In genomic region chr22:39292002-39292401, GRCh38 we compare ENCODE assay signal across 11 cellular contexts. TPM values are rescaled to one million over a fixed set of nuclear protein-coding genes. Genes with fewer than 3 reads are reported as not detected.
A peak's percentile ranks its signal among the peaks of the same experiment; 100 is the strongest.
DNase-seq lines count a peak whose midpoint lies in the region; ATAC-seq, FAIRE-seq and TF ChIP-seq lines count a peak whose summit lies in the region.
"Had no signal": no experiment of that assay in that cellular context is flagged by ENCODE, and none has a peak within 500 bp of the region (broad histone marks: within the 10 kb centered on the region; RNA-seq: fewer than 3 reads in every experiment).

No MANE protein-coding gene starts in this region.

- no peak for ATAC-seq in K562
- no peak for ATAC-seq in natural killer cell treated with Interleukin-12 subunit alpha and Interleukin-12 subunit beta and Interleukin-15 and Interleukin-18, amount 100 ng/mL, for 72 hours
- ATAC-seq: GM12878 had no signal

- peaks cover 0 to 8% of the 10 kb centered on the region in 2 donors for H3K4me1 Mint-ChIP-seq in natural killer cell treated with Interleukin-12 subunit alpha and Interleukin-12 subunit beta and Interleukin-15 and Interleukin-18, amount 100 ng/mL, for 72 hours (ENCODE audit: low read depth in 2 of 2)

- WGBS in GM23248 (ENCODE audit: low coverage in 1 of 2, low lambda C conversion rate in 2 of 2, missing lambda C conversion rate in 2 of 2), 2 experiments: 78 to 87% methylated on average over 7 to 17 of the region's 21 CpGs
- 30% methylated on average over 2 of the region's 21 CpGs for WGBS in K562 (ENCODE audit: insufficient coverage, low coverage, missing lambda C conversion rate)

- TF ChIP-seq RAD21 in K562 (CRISPR knock-in tag; conservative IDR thresholded peaks at IDR 0.05 in 1 of 2, IDR thresholded peaks at IDR 0.05 in 1 of 2): no peak

- H3K27me3 ChIP-seq in GM23248 (replicated peaks; ENCODE audit: insufficient read depth) (no peaks in the 10 kb centered on the region), K562 (ENCODE audit: control insufficient read depth in 2 of 2, insufficient read depth in 2 of 2, low read length in 2 of 2) (no peaks in the 10 kb centered on the region), layer of hippocampus (ENCODE audit: control insufficient read depth, insufficient read depth, low read length) (peaks cover 2% of the 10 kb centered on the region)

- no peak for TF ChIP-seq POLR2A in K562 (conservative IDR thresholded peaks at IDR 0.05)

- H3K4me1 ChIP-seq in GM23248 (ENCODE audit: insufficient read depth) (peaks cover 6% of the 10 kb centered on the region), K562 (replicated peaks in 1 of 2; ENCODE audit: control insufficient read depth in 2 of 2, insufficient read depth in 2 of 2, low read length in 2 of 2) (peaks cover 37 to 62% of the 10 kb centered on the region in 2 experiments)

- POLR2A ChIA-PET in K562 (lab: Yijun Ruan, JAX): interaction anchor here (0.8 to 1.2 kb wide), 4 partner anchors 25 to 70 kb away, joined by 3 to 4 read pairs (median 4); partner anchors contain the start of gene RPL3

- no peak overlapping the region for H3K27ac Mint-ChIP-seq in natural killer cell treated with Interleukin-12 subunit alpha and Interleukin-12 subunit beta and Interleukin-15 and Interleukin-18, amount 100 ng/mL, for 72 hours

- H4K20me1 ChIP-seq in GM23248 (ENCODE audit: insufficient read depth) (no peaks in the 10 kb centered on the region), K562 (replicated peaks; ENCODE audit: control insufficient read depth, insufficient read depth, low read length) (no peaks in the 10 kb centered on the region)

- no peaks in the 10 kb centered on the region for H3K36me3 Mint-ChIP-seq in natural killer cell treated with Interleukin-12 subunit alpha and Interleukin-12 subunit beta and Interleukin-15 and Interleukin-18, amount 100 ng/mL, for 72 hours

- H3K9ac ChIP-seq in GM23248 (peak overlapping the region; percentile 40), K562 (ENCODE audit: insufficient read depth in 1 of 2, low read depth in 2 of 2, low read length in 2 of 2) (peak overlapping the region; percentile 56 to 91; a peak in 3 of 4 replicates)

- peak overlapping the region; percentile 0 for H2AFZ ChIP-seq in GM23248
- H2AFZ ChIP-seq in K562 (ENCODE audit: low read depth, low read length): no peak overlapping the region

- H3K9me3 ChIP-seq in GM23248 (ENCODE audit: low read depth) (no peaks in the 10 kb centered on the region), K562 (replicated peaks; ENCODE audit: control insufficient read depth, insufficient read depth, low read depth, low read length) (no peaks in the 10 kb centered on the region)

- H3K4me3 ChIP-seq in GM23248 (no peak overlapping the region), K562 (no peak overlapping the region), skin epidermis (no peak overlapping the region)
- H3K4me3 ChIP-seq: GM12878 had no signal

- no peaks in the 10 kb centered on the region for H3K9me3 Mint-ChIP-seq in natural killer cell treated with Interleukin-12 subunit alpha and Interleukin-12 subunit beta and Interleukin-15 and Interleukin-18, amount 100 ng/mL, for 72 hours

- no peaks in the 10 kb centered on the region for H3K27me3 Mint-ChIP-seq in natural killer cell treated with Interleukin-12 subunit alpha and Interleukin-12 subunit beta and Interleukin-15 and Interleukin-18, amount 100 ng/mL, for 72 hours

- H3K9me1 ChIP-seq in K562 (ENCODE audit: control insufficient read depth, insufficient read depth, low read length): no peaks in the 10 kb centered on the region

- H3K4me2 ChIP-seq in GM23248 (ENCODE audit: unreplicated experiment) (peak overlapping the region; percentile 57), K562 (ENCODE audit: insufficient read depth, low read length) (peak overlapping the region; percentile 21; the same call in 1 of the 2 replicates)

- no TSS peak for BruUV-seq in K562 (replicated peaks; lab: Mats Ljungman, UMichigan)

- no peaks in the 10 kb centered on the region for H3K36me3 ChIP-seq in GM23248 (ENCODE audit: low read depth)
- no peaks in the 10 kb centered on the region for H3K36me3 ChIP-seq in K562 (ENCODE audit: control insufficient read depth, insufficient read depth, low read length)

- in situ Hi-C loops in GM23248 (cut with MboI): no loop called here
- in situ Hi-C loops in K562 (cut with MboI): no loop called here

- CTCF ChIA-PET in K562 (lab: Yijun Ruan, JAX; ENCODE audit: low intra/inter-chr PET ratio): no interaction called here

- H3K79me2 ChIP-seq in GM23248 (ENCODE audit: insufficient read depth) (no peaks in the 10 kb centered on the region), K562 (ENCODE audit: control insufficient read depth, insufficient read depth, low read length) (no peaks in the 10 kb centered on the region)

- TF ChIP-seq EP300 in K562 (IDR thresholded peaks at IDR 0.05; ENCODE audit: low read length): no peak

- DNase-seq in GM23248 (peak; percentile 15), K562 (ENCODE audit: extremely low read depth in 1 of 4, low spot score in 3 of 4) (no peak), NOMO-1 treated with dmso at 0.1 percent for 144 hours (lab: John Stamatoyannopoulos, UW; ENCODE audit: unreplicated experiment) (no peak), NCI-H524 (lab: John Stamatoyannopoulos, UW) (no peak), NCI-H187 (lab: John Stamatoyannopoulos, UW) (no peak)
- no peak for DNase-seq in natural killer cell treated with Interleukin-12 subunit alpha and Interleukin-12 subunit beta and Interleukin-15 and Interleukin-18, amount 100 ng/mL, for 72 hours (ENCODE audit: low spot score)
- DNase-seq: NCI-H1930, SIG-M5 had no signal

- H3K27ac ChIP-seq in GM23248 (peak overlapping the region; percentile 35), K562 (ENCODE audit: extremely low read depth, low read depth, low read length) (peak overlapping the region; percentile 85), layer of hippocampus (ENCODE audit: low read depth, low read length) (peak overlapping the region; percentile 82), skin epidermis (peak overlapping the region; percentile 41 to 86 (median 74))

- H3K9me2 ChIP-seq in GM23248 (ENCODE audit: insufficient read depth): no peaks in the 10 kb centered on the region

- no peak overlapping the region for H3K4me3 Mint-ChIP-seq in natural killer cell treated with Interleukin-12 subunit alpha and Interleukin-12 subunit beta and Interleukin-15 and Interleukin-18, amount 100 ng/mL, for 72 hours

- no peak for TF ChIP-seq CTCF in K562 (IDR thresholded peaks at IDR 0.05 in 2 of 3, conservative IDR thresholded peaks at IDR 0.05 in 1 of 3; ENCODE audit: insufficient read depth in 2 of 3, low read depth in 1 of 3, low read length in 3 of 3)

- intact Hi-C loops in K562 (cut with micrococcal nuclease): no loop called here

- no peak for FAIRE-seq in K562 (lab: Jason Lieb, UNC)
- FAIRE-seq: GM12878 had no signal

- no peaks in the 10 kb centered on the region for H3F3A ChIP-seq in GM23248 (ENCODE audit: insufficient read depth)

RNA-seq across cellular contexts. Expression of gene RPL3, which starts 27.4 kb away (rescaled TPM):
- 1,555 and 2,353 TPM in 2 replicates for total RNA-seq in GM23248 (2014; rRNA removed; shearing (Covaris generic))
- polyA plus RNA-seq in GM23248 (2016; fragmentation: Nextera tagmentation; extraction: Ambion mirVana) (920 and 929 TPM in 2 replicates), K562 (2011; rRNA removed) (3,220 and 3,989 TPM in 2 replicates), K562 (2014; fragmentation: Illumina TruSeq; extraction: Trizol) (2,565 and 2,747 TPM in 2 replicates), K562 (2014; fragmentation: Nextera tagmentation; extraction: Ambion mirVana) (1,000 to 10,000 TPM; 3,338 to 4,066 TPM), K562 (2014; rRNA removed) (2,749 and 3,057 TPM in 2 replicates)
- 772 and 1,506 TPM in 2 replicates for total RNA-seq in K562 (2011; cell fraction: chromatin; rRNA removed; ENCODE audit: low replicate concordance)
- 1,570 and 1,591 TPM in 2 replicates for total RNA-seq in K562 (2011; cell fraction: nucleolus; rRNA removed)
- total RNA-seq in K562 (2011; cell fraction: nucleoplasm; rRNA removed): 1,390 and 1,690 TPM in 2 replicates
- total RNA-seq in K562 (2014; rRNA removed) (2,245 and 2,417 TPM in 2 replicates), K562 (2014; rRNA removed; fragmentation: Illumina TruSeq; extraction: Trizol) (1,384 and 1,624 TPM in 2 replicates), K562 (2015; rRNA removed; fragmentation: Illumina TruSeq; extraction: Trizol) (1,989 and 2,037 TPM in 2 replicates), K562 (2021) (1,960 and 1,995 TPM in 2 replicates)
- polyA plus RNA-seq in K562 (2011; cell fraction: cytosol; rRNA removed): 4,199 and 5,450 TPM in 2 replicates
- polyA plus RNA-seq in K562 (2011; cell fraction: nucleus; rRNA removed): 2,091 and 2,598 TPM in 2 replicates
- 3,035 and 4,256 TPM in 2 replicates for polyA plus RNA-seq in K562 (2012)
- polyA minus RNA-seq in K562 (2011; rRNA and poly(A)+ RNA removed): 1,664 and 1,688 TPM in 2 replicates
- 1,079 and 1,282 TPM in 2 replicates for polyA minus RNA-seq in K562 (2011; cell fraction: cytosol; rRNA and poly(A)+ RNA removed)
- 554 and 1,072 TPM in 2 replicates for polyA minus RNA-seq in K562 (2011; cell fraction: nucleus; rRNA and poly(A)+ RNA removed)
- total RNA-seq in natural killer cell treated with Interleukin-12 subunit alpha and Interleukin-12 subunit beta and Interleukin-15 and Interleukin-18, amount 100 ng/mL, for 72 hours: 1,000 to 10,000 TPM; 1,242 to 2,090 TPM

RNA-seq across cellular contexts. Expression of gene PDGFB, which starts 47.2 kb away (rescaled TPM):
- not detected in 2 replicates for total RNA-seq in GM23248 (2014; rRNA removed; shearing (Covaris generic))
- polyA plus RNA-seq in GM23248 (2016; fragmentation: Nextera tagmentation; extraction: Ambion mirVana): 0.14 and 0.49 TPM in 2 replicates
- total RNA-seq in K562 (2011; cell fraction: chromatin; rRNA removed; ENCODE audit: low replicate concordance): 4.7 and 16.7 TPM in 2 replicates
- 12.4 and 26.7 TPM in 2 replicates for total RNA-seq in K562 (2011; cell fraction: nucleolus; rRNA removed)
- total RNA-seq in K562 (2011; cell fraction: nucleoplasm; rRNA removed): 8.9 and 13.1 TPM in 2 replicates
- 0.69 and 1.1 TPM in 2 replicates for total RNA-seq in K562 (2014; rRNA removed)
- 0.13 and 0.22 TPM in 2 replicates for total RNA-seq in K562 (2014; rRNA removed; fragmentation: Illumina TruSeq; extraction: Trizol)
- total RNA-seq in K562 (2015; rRNA removed; fragmentation: Illumina TruSeq; extraction: Trizol): 0.11 TPM in 1 of 2 replicates, not detected in the other
- total RNA-seq in K562 (2021): 1.2 and 1.4 TPM in 2 replicates
- polyA plus RNA-seq in K562 (2011; rRNA removed): 3.6 and 4.0 TPM in 2 replicates
- polyA plus RNA-seq in K562 (2011; cell fraction: cytosol; rRNA removed): 4.9 and 8.7 TPM in 2 replicates
- polyA plus RNA-seq in K562 (2011; cell fraction: nucleus; rRNA removed): 8.4 and 18.7 TPM in 2 replicates
- polyA plus RNA-seq in K562 (2012): 0.32 and 1.7 TPM in 2 replicates
- polyA plus RNA-seq in K562 (2014; fragmentation: Illumina TruSeq; extraction: Trizol): 0.40 and 0.89 TPM in 2 replicates
- polyA plus RNA-seq in K562 (2014; fragmentation: Nextera tagmentation; extraction: Ambion mirVana): under 1 TPM; 0.07 to 0.15 TPM
- polyA plus RNA-seq in K562 (2014; rRNA removed): 0.50 and 0.56 TPM in 2 replicates
- polyA minus RNA-seq in K562 (2011; rRNA and poly(A)+ RNA removed): 3.8 and 6.7 TPM in 2 replicates
- polyA minus RNA-seq in K562 (2011; cell fraction: cytosol; rRNA and poly(A)+ RNA removed): 7.7 and 8.4 TPM in 2 replicates
- 3.2 and 4.0 TPM in 2 replicates for polyA minus RNA-seq in K562 (2011; cell fraction: nucleus; rRNA and poly(A)+ RNA removed)
- total RNA-seq in natural killer cell treated with Interleukin-12 subunit alpha and Interleukin-12 subunit beta and Interleukin-15 and Interleukin-18, amount 100 ng/mL, for 72 hours: not detected

RNA-seq across cellular contexts. Expression of gene SYNGR1, which starts 57.8 kb away (rescaled TPM):
- 5.2 and 6.1 TPM in 2 replicates for total RNA-seq in GM23248 (2014; rRNA removed; shearing (Covaris generic))
- 20.3 and 23.2 TPM in 2 replicates for polyA plus RNA-seq in GM23248 (2016; fragmentation: Nextera tagmentation; extraction: Ambion mirVana)
- total RNA-seq in K562 (2011; cell fraction: chromatin; rRNA removed; ENCODE audit: low replicate concordance): 9.8 and 30.7 TPM in 2 replicates
- total RNA-seq in K562 (2011; cell fraction: nucleolus; rRNA removed): 20.4 and 25.8 TPM in 2 replicates
- total RNA-seq in K562 (2011; cell fraction: nucleoplasm; rRNA removed): 17.7 and 21.5 TPM in 2 replicates
- total RNA-seq in K562 (2014; rRNA removed): 3.6 and 6.9 TPM in 2 replicates
- total RNA-seq in K562 (2014; rRNA removed; fragmentation: Illumina TruSeq; extraction: Trizol): 1.4 and 2.1 TPM in 2 replicates
- 3.2 and 3.3 TPM in 2 replicates for total RNA-seq in K562 (2015; rRNA removed; fragmentation: Illumina TruSeq; extraction: Trizol)
- total RNA-seq in K562 (2021): 12.5 and 13.6 TPM in 2 replicates
- polyA plus RNA-seq in K562 (2011; rRNA removed): 10.6 and 16.2 TPM in 2 replicates
- polyA plus RNA-seq in K562 (2011; cell fraction: cytosol; rRNA removed): 20.6 and 62.9 TPM in 2 replicates
- polyA plus RNA-seq in K562 (2011; cell fraction: nucleus; rRNA removed): 38.1 and 50.4 TPM in 2 replicates
- 11.2 and 11.6 TPM in 2 replicates for polyA plus RNA-seq in K562 (2012)
- 5.5 and 10.0 TPM in 2 replicates for polyA plus RNA-seq in K562 (2014; fragmentation: Illumina TruSeq; extraction: Trizol)
- 1 to 10 TPM; 1.8 to 2.3 TPM for polyA plus RNA-seq in K562 (2014; fragmentation: Nextera tagmentation; extraction: Ambion mirVana)
- polyA plus RNA-seq in K562 (2014; rRNA removed): 13.7 and 15.9 TPM in 2 replicates
- 3.3 and 3.6 TPM in 2 replicates for polyA minus RNA-seq in K562 (2011; rRNA and poly(A)+ RNA removed)
- 10.2 and 12.4 TPM in 2 replicates for polyA minus RNA-seq in K562 (2011; cell fraction: cytosol; rRNA and poly(A)+ RNA removed)
- 10.4 and 13.6 TPM in 2 replicates for polyA minus RNA-seq in K562 (2011; cell fraction: nucleus; rRNA and poly(A)+ RNA removed)
- 1 to 10 TPM; 1.1 to 2.0 TPM for total RNA-seq in natural killer cell treated with Interleukin-12 subunit alpha and Interleukin-12 subunit beta and Interleukin-15 and Interleukin-18, amount 100 ng/mL, for 72 hours

Comparison
In these comparisons a context has a peak if more than half of its experiments do, and no peak if none do; other contexts are left out.
1. H3K27ac ChIP-seq: peak in every context shown above with its lines; median percentile 85 in K562; 82 in layer of hippocampus; 74 in skin epidermis; 35 in GM23248.